Comparison of ENCODE assay signal across 18 cellular contexts in genomic region chr10:116738359-116738738, GRCh38. TPM values are rescaled to one million over a fixed set of nuclear protein-coding genes. Genes with fewer than 3 reads are reported as not detected.
DNase-seq lines count a peak whose midpoint lies in the region; ATAC-seq and TF ChIP-seq lines count a peak whose summit lies in the region.
"Had no signal": no experiment of that assay in that cellular context is flagged by ENCODE, and none has a peak within 500 bp of the region (broad histone marks: within the 10 kb centered on the region; RNA-seq: fewer than 3 reads in every experiment).

No MANE protein-coding gene starts in this region.

- H3K27me3 Mint-ChIP-seq in brain: peaks cover 8% of the 10 kb centered on the region
- H3K27me3 Mint-ChIP-seq in nephron (ENCODE audit: low read depth): peaks cover 32% of the 10 kb centered on the region

- H3K27ac Mint-ChIP-seq in brain (peak overlapping the region in 4 of 5 experiments; percentile 26 to 85 (median 72)), nephron (no peak overlapping the region)
- H3K27ac Mint-ChIP-seq: B cell; CD4-positive, CD25-positive, alpha-beta regulatory T cell; CD8-positive, alpha-beta T cell had no signal

- POLR2A ChIA-PET in HEK293 (lab: Yijun Ruan, JAX): no interaction called here

- no peak for TF ChIP-seq CTCF in HEK293 (tag by site-specific recombination; IDR thresholded peaks at IDR 0.05)
- TF ChIP-seq CTCF in brain (conservative IDR thresholded peaks at IDR 0.05): no peak
- TF ChIP-seq CTCF in nephron (IDR thresholded peaks at IDR 0.05; ENCODE audit: unreplicated experiment in 3 of 3): no peak
- TF ChIP-seq CTCF in tibial nerve (IDR thresholded peaks at IDR 0.05): no peak

- no peak for TF ChIP-seq POLR2A in tibial nerve (IDR thresholded peaks at IDR 0.05)

- H3K36me3 ChIP-seq in HEK293 (ENCODE audit: control insufficient read depth in 2 of 2, insufficient read depth in 1 of 2, low read length in 2 of 2) (no peaks in the 10 kb centered on the region), tibial nerve (no peaks in the 10 kb centered on the region)
- H3K36me3 ChIP-seq: BLaER1 had no signal

- 61 to 74% methylated on average over 5 of the region's 5 CpGs for WGBS in tibial nerve, 2 donors

- ATAC-seq in HG03439 (IDR thresholded peaks at IDR 0.05; ENCODE audit: unreplicated experiment): no peak
- ATAC-seq: CD8-positive, alpha-beta T cell had no signal

- peaks cover 0 to 5% of the 10 kb centered on the region in 2 donors for H3K27me3 ChIP-seq in tibial nerve

- H3K4me3 ChIP-seq in HEK293 (ENCODE audit: low read depth, low read length) (no peak overlapping the region), tibial nerve (no peak overlapping the region)
- H3K4me3 ChIP-seq: BLaER1 had no signal

- H3K9me3 ChIP-seq in HEK293 (ENCODE audit: control insufficient read depth, insufficient read depth, low read depth, low read length) (no peaks in the 10 kb centered on the region), tibial nerve (no peaks in the 10 kb centered on the region)
- H3K9me3 ChIP-seq: BLaER1, Caco-2 had no signal

- H3K36me3 Mint-ChIP-seq in brain (no peaks in the 10 kb centered on the region), nephron (ENCODE audit: low read depth) (peaks cover 3% of the 10 kb centered on the region)
- H3K36me3 Mint-ChIP-seq: CD4-positive, CD25-positive, alpha-beta regulatory T cell; CD8-positive, alpha-beta T cell had no signal

- H3K9me3 Mint-ChIP-seq in brain (peaks cover 0 to 6% (median 3%) of the 10 kb centered on the region in 5 experiments), nephron (no peaks in the 10 kb centered on the region)
- H3K9me3 Mint-ChIP-seq: CD8-positive, alpha-beta T cell had no signal

- H3K4me1 Mint-ChIP-seq in brain (peaks cover 34% of the 10 kb centered on the region), nephron (peaks cover 21% of the 10 kb centered on the region)

- H3K4me3 Mint-ChIP-seq in brain: peak overlapping the region in 2 of 5 experiments; percentile 65 to 67
- peak overlapping the region; percentile 23 to 57 (median 48) for H3K4me3 Mint-ChIP-seq in nephron
- H3K4me3 Mint-ChIP-seq: B cell; CD4-positive, CD25-positive, alpha-beta regulatory T cell; CD8-positive, alpha-beta T cell had no signal

- no peak for TF ChIP-seq EP300 in tibial nerve (IDR thresholded peaks at IDR 0.05)

- H3K4me1 ChIP-seq in HEK293 (ENCODE audit: control insufficient read depth, insufficient read depth, low read length) (peaks cover 3% of the 10 kb centered on the region; the same call in 1 of the 2 replicates), tibial nerve (peaks cover 0 to 70% (median 20%) of the 10 kb centered on the region in 4 donors)
- H3K4me1 ChIP-seq: Caco-2 had no signal

- no peak overlapping the region for H3K27ac ChIP-seq in HEK293 (ENCODE audit: extremely low read depth, low read depth, low read length)
- peak overlapping the region; percentile 45 to 96 (median 74) for H3K27ac ChIP-seq in tibial nerve
- H3K27ac ChIP-seq: BLaER1, C4-2B had no signal

- DNase-seq in tibial nerve (ENCODE audit: low spot score in 2 of 2) (no peak), germinal center (ENCODE audit: low spot score) (no peak), NCI-H1105 treated with DMSO at 0.1 percent for 48 hours (lab: John Stamatoyannopoulos, UW) (no peak)
- DNase-seq: Caco-2; CD4-positive, CD25-positive, alpha-beta regulatory T cell; CD8-positive, alpha-beta T cell; DMS79 treated with DMSO at 0.1 percent for 48 hours; GF-D8; GOT3; H7; HCEC 1CT had no signal

- CTCF ChIA-PET in HEK293 (lab: Yijun Ruan, JAX): no interaction called here

TF ChIP-seq in HEK293, 187 proteins besides CTCF, POLR2A, EP300 and RAD21:
- TF ChIP-seq ZNF664 (tag by site-specific recombination; IDR thresholded peaks at IDR 0.05): peak; percentile 80
- no peak for TF ChIP-seq ZNF416 (tag by site-specific recombination; IDR thresholded peaks at IDR 0.05)

RNA-seq across cellular contexts. Expression of gene HSPA12A, which starts 4.0 kb away (rescaled TPM):
- 11.6 TPM for polyA plus RNA-seq in brain (ENCODE audit: insufficient read depth, low read depth, low replicate concordance)
- 100 to 1,000 TPM; 125 to 187 (median 147) TPM for total RNA-seq in tibial nerve

Comparison
In these comparisons a context has a peak if more than half of its experiments do, and no peak if none do; other contexts are left out.
1. H3K27ac Mint-ChIP-seq: peak in brain (4 of 5); none in nephron (0 of 3).